Comparison of ENCODE assay signal across 12 cellular contexts in genomic region chr11:9717040-9717357, GRCh38. TPM values are rescaled to one million over a fixed set of nuclear protein-coding genes. Genes with fewer than 3 reads are reported as not detected.
DNase-seq lines count a peak whose midpoint lies in the region; ATAC-seq and TF ChIP-seq lines count a peak whose summit lies in the region.
"Had no signal": no experiment of that assay in that cellular context is flagged by ENCODE, and none has a peak within 500 bp of the region (broad histone marks: within the 10 kb centered on the region; RNA-seq: fewer than 3 reads in every experiment).

No MANE protein-coding gene starts in this region.

- no peak for TF ChIP-seq POLR2A in GM18505 (IDR thresholded peaks at IDR 0.05; ENCODE audit: borderline replicate concordance, extremely low read depth, insufficient read depth, insufficient read length)

- peak overlapping the region; percentile 55 for H3K4me3 Mint-ChIP-seq in HFFc6
- H3K4me3 Mint-ChIP-seq: neural crest cell, T-cell had no signal

- H4K20me1 ChIP-seq in BLaER1 treated with 17β-estradiol and CSF1 and Interleukin-3, amounts not matched to agents 10 nM and 100 nM: peaks cover 0 to 90% (median 0%) of the 10 kb centered on the region in 11 experiments; a peak in 5 of 22 replicates

- in situ Hi-C loops in brain microvascular endothelial cell (cut with HindIII; ENCODE audit: low pct_ligation_motif_present, low sequenced_read_pairs): no loop called here

- no peaks in the 10 kb centered on the region; the same call in 1 of the 2 replicates for H3K9me3 Mint-ChIP-seq in HFFc6
- H3K9me3 Mint-ChIP-seq: neural crest cell, T-cell had no signal

- TF ChIP-seq CTCF in HFFc6 (IDR thresholded peaks at IDR 0.05) (no peak), brain microvascular endothelial cell (IDR thresholded peaks at IDR 0.05; ENCODE audit: low read depth, low read length, missing control alignments) (no peak), psoas muscle (IDR thresholded peaks at IDR 0.05) (no peak), WERI-Rb-1 (IDR thresholded peaks at IDR 0.05; ENCODE audit: low read depth, low read length) (no peak)

- no peak overlapping the region for H3K4me3 ChIP-seq in BLaER1 treated with 17β-estradiol and CSF1 and Interleukin-3, amounts not matched to agents 10 nM and 100 nM
- no peak overlapping the region for H3K4me3 ChIP-seq in brain microvascular endothelial cell (ENCODE audit: low read depth, low read length)
- H3K4me3 ChIP-seq in psoas muscle: no peak overlapping the region
- no peak overlapping the region for H3K4me3 ChIP-seq in WERI-Rb-1 (ENCODE audit: low read depth, low read length)

- H3K4me2 ChIP-seq in BLaER1 treated with 17β-estradiol and CSF1 and Interleukin-3, amounts not matched to agents 10 nM and 100 nM: peak overlapping the region; percentile 58 to 87 (median 65)

- H3K9ac ChIP-seq in BLaER1 treated with 17β-estradiol and CSF1 and Interleukin-3, amounts not matched to agents 10 nM and 100 nM: peak overlapping the region; percentile 16 to 50 (median 31); a peak in 12 of 22 replicates

- DNase-seq in HFFc6 (no peak), brain microvascular endothelial cell (no peak), psoas muscle (no peak), islet precursor cell (no peak), WERI-Rb-1 (no peak), retina (no peak)
- DNase-seq: NCI-H774; stimulated activated CD4-positive, alpha-beta T cell treated with anti-CD3 and anti-CD28 coated beads, Interleukin-1b, Interleukin-23, amount 100 ng/mL, for 48 hours had no signal

- no peaks in the 10 kb centered on the region for H3K27me3 Mint-ChIP-seq in HFFc6 (ENCODE audit: insufficient read depth)
- H3K27me3 Mint-ChIP-seq: T-cell had no signal

- H3K36me3 ChIP-seq in BLaER1 treated with 17β-estradiol and CSF1 and Interleukin-3, amounts not matched to agents 10 nM and 100 nM: peaks cover 0 to 53% (median 17%) of the 10 kb centered on the region in 11 experiments; a peak in 15 of 22 replicates
- peaks cover 4% of the 10 kb centered on the region for H3K36me3 ChIP-seq in brain microvascular endothelial cell (replicated peaks)
- peaks cover 0 to 5% of the 10 kb centered on the region in 2 donors for H3K36me3 ChIP-seq in psoas muscle (ENCODE audit: insufficient read depth in 1 of 2, low read depth in 1 of 2)
- H3K36me3 ChIP-seq in WERI-Rb-1: peaks cover 4% of the 10 kb centered on the region; the same call in 1 of the 2 replicates

- ATAC-seq in psoas muscle (no peak), GM18505 (IDR thresholded peaks at IDR 0.05; ENCODE audit: unreplicated experiment) (no peak)
- ATAC-seq: T-cell had no signal

- H3K27ac Mint-ChIP-seq in HFFc6: peak overlapping the region; percentile 90
- H3K27ac Mint-ChIP-seq: T-cell had no signal

- peaks cover 0 to 28% (median 20%) of the 10 kb centered on the region in 11 experiments; a peak in 18 of 22 replicates for H3K9me3 ChIP-seq in BLaER1 treated with 17β-estradiol and CSF1 and Interleukin-3, amounts not matched to agents 10 nM and 100 nM (replicated peaks in 1 of 11)
- H3K9me3 ChIP-seq in psoas muscle: no peaks in the 10 kb centered on the region
- H3K9me3 ChIP-seq in WERI-Rb-1 (ENCODE audit: severe bottlenecking): no peaks in the 10 kb centered on the region

- intact Hi-C loops in psoas muscle (cut with DNase I): no loop called here

- H3K27me3 ChIP-seq in BLaER1 treated with 17β-estradiol and CSF1 and Interleukin-3, amounts not matched to agents 10 nM and 100 nM: no peaks in the 10 kb centered on the region
- no peaks in the 10 kb centered on the region for H3K27me3 ChIP-seq in brain microvascular endothelial cell (replicated peaks)
- no peaks in the 10 kb centered on the region for H3K27me3 ChIP-seq in psoas muscle (ENCODE audit: insufficient read depth in 3 of 3, low read length in 2 of 3)
- no peaks in the 10 kb centered on the region for H3K27me3 ChIP-seq in WERI-Rb-1 (ENCODE audit: insufficient read depth, low read depth, severe bottlenecking)

- peaks cover 46 to 58% (median 49%) of the 10 kb centered on the region in 10 experiments for H3K4me1 ChIP-seq in BLaER1 treated with 17β-estradiol and CSF1 and Interleukin-3, amounts not matched to agents 10 nM and 100 nM
- H3K4me1 ChIP-seq in psoas muscle: no peaks in the 10 kb centered on the region

- peaks cover 45% of the 10 kb centered on the region for H3K4me1 Mint-ChIP-seq in HFFc6 (ENCODE audit: low read depth)

- WGBS in psoas muscle, 3 donors: 64 to 73% (median 65%) methylated on average over 3 of the region's 3 CpGs

- peak overlapping the region; percentile 51 to 76 (median 68); a peak in 21 of 22 replicates for H3K27ac ChIP-seq in BLaER1 treated with 17β-estradiol and CSF1 and Interleukin-3, amounts not matched to agents 10 nM and 100 nM
- H3K27ac ChIP-seq in brain microvascular endothelial cell (peak overlapping the region; percentile 74), psoas muscle (peak overlapping the region; percentile 62), WERI-Rb-1 (no peak overlapping the region)

- H3K36me3 Mint-ChIP-seq in HFFc6 (ENCODE audit: low read depth): peaks cover 38% of the 10 kb centered on the region

RNA-seq across cellular contexts. Expression of gene SWAP70, which starts 53.1 kb away (rescaled TPM):
- total RNA-seq in HFFc6 (2021; fragmentation: NEBNext Ultra II Directional; extraction: Animal tissue kit (Norgen Biotek cat#: 25700)): 10 to 100 TPM; 32.0 to 44.6 (median 37.0) TPM
- total RNA-seq in psoas muscle: 10 to 100 TPM in 2 of 4 donors, 1 to 10 TPM in 2; 8.2 to 13.3 (median 11.0) TPM
- 1 to 10 TPM; 4.3 to 5.2 (median 4.5) TPM for polyA plus RNA-seq in psoas muscle
